Comparison of ENCODE assay signal across 26 cellular contexts in the genomic region with DNA sequence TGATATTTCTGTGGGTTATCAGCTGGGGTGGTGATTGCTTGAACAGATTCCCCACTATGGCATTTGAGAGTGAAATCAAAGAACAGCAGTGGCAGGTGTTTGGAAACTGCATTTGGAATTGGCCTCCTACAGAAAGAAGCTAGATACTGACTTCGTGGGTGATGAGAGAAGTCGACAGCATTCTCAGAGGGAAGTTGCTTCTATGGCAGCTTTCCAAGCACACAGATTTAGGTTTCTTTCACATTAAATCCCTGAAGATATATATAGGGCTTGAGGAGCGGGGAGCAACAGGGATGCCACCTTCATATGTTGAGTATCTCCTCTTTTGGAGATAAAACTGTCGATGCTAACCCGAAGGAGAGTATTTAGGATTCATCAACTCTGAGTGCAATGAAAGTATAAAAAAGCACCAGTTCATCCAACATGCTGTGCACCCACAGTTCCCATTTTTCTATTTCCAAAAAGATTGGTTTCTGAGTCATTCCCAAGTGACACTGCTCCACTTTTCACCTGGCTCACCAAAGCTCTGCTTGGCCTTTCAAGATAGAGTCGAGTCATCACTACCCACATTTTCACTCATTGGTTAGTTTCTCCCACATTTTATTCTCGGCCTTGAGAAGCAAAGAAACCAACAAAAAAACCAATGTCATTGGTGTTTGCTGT.
"Had no signal": no experiment of that assay in that cellular context is flagged by ENCODE, and none has a peak within 500 bp of the region (broad histone marks: within the 10 kb centered on the region; RNA-seq: fewer than 3 reads in every experiment).

No MANE protein-coding gene starts in this region.

- H3K27me3 ChIP-seq: brain microvascular endothelial cell, esophagus squamous epithelium, gastroesophageal sphincter had no signal

- ATAC-seq: activated CD4-positive, alpha-beta T cell treated with anti-CD3 and anti-CD28 coated beads for 36 hours; activated CD8-positive, alpha-beta memory T cell treated with anti-CD3 and anti-CD28 coated beads, Interleukin-2, amount 10 ng/mL, durations not matched to agents 7 days and 5 days; activated CD8-positive, alpha-beta T cell treated with anti-CD3 and anti-CD28 coated beads, Interleukin-2, amount 10 ng/mL, durations not matched to agents 7 days and 5 days; effector memory CD8-positive, alpha-beta T cell; gastroesophageal sphincter had no signal

- DNase-seq: activated CD4-positive, alpha-beta memory T cell treated with anti-CD3 and anti-CD28 coated beads for 36 hours; activated CD4-positive, alpha-beta T cell treated with anti-CD3 and anti-CD28 coated beads for 36 hours; activated CD4-positive, alpha-beta T cell treated with anti-CD3 and anti-CD28 coated beads, Interleukin-2, amount 10 ng/mL, durations not matched to agents 24 days and 14 days; activated CD4-positive, CD25-positive, alpha-beta regulatory T cell; activated CD4-positive, CD25-positive, alpha-beta regulatory T cell treated with anti-CD3 and anti-CD28 coated beads, Interleukin-2, amount 50 U/mL, for 72 hours; activated CD8-positive, alpha-beta memory T cell treated with anti-CD3 and anti-CD28 coated beads, Interleukin-2, amount 10 ng/mL, durations not matched to agents 7 days and 5 days; activated CD8-positive, alpha-beta memory T cell treated with anti-CD3 and anti-CD28 coated beads, Interleukin-2, amount 50 U/mL, for 4 hours; activated CD8-positive, alpha-beta T cell treated with anti-CD3 and anti-CD28 coated beads, Interleukin-2, amount 10 ng/mL, durations not matched to agents 7 days and 5 days; activated gamma-delta T cell; activated naive CD4-positive, alpha-beta T cell; activated naive CD4-positive, alpha-beta T cell treated with anti-CD3 and anti-CD28 coated beads, Interleukin-2, amount 50 U/mL, for 16 hours; activated T-cell treated with anti-CD3 and anti-CD28 coated beads, Interleukin-2, amount 50 U/mL, for 1 hour; activated T-cell treated with anti-CD3 and anti-CD28 coated beads, Interleukin-2, amount 50 U/mL, for 48 hours; amniotic stem cell; brain microvascular endothelial cell; cortex of kidney; dermis blood vessel endothelial cell; effector CD4-positive, alpha-beta T cell; effector memory CD8-positive, alpha-beta T cell; esophagus squamous epithelium; foreskin melanocyte; T-helper 2 cell had no signal

- H3K36me3 ChIP-seq: brain microvascular endothelial cell, esophagus squamous epithelium, gastroesophageal sphincter had no signal

- H3K4me1 ChIP-seq: esophagus squamous epithelium, gastroesophageal sphincter had no signal

- H3K27ac ChIP-seq: brain microvascular endothelial cell, epithelial cell of prostate, esophagus squamous epithelium, gastroesophageal sphincter had no signal

- H3K9me3 ChIP-seq: gastroesophageal sphincter had no signal

- H3K4me3 ChIP-seq: esophagus squamous epithelium, gastroesophageal sphincter had no signal

- H3K4me3 Mint-ChIP-seq: activated CD4-positive, alpha-beta memory T cell treated with anti-CD3 and anti-CD28 coated beads for 36 hours; activated CD4-positive, alpha-beta T cell treated with anti-CD3 and anti-CD28 coated beads for 36 hours; activated CD4-positive, alpha-beta T cell treated with anti-CD3 and anti-CD28 coated beads, Interleukin-2, amount 10 ng/mL, durations not matched to agents 24 days and 14 days; activated CD8-positive, alpha-beta memory T cell treated with anti-CD3 and anti-CD28 coated beads, Interleukin-2, amount 10 ng/mL, durations not matched to agents 7 days and 5 days; activated CD8-positive, alpha-beta T cell treated with anti-CD3 and anti-CD28 coated beads, Interleukin-2, amount 10 ng/mL, durations not matched to agents 7 days and 5 days; activated naive CD8-positive, alpha-beta T cell; activated T-helper 1 cell treated with anti-CD3 and anti-CD28 coated beads, Interleukin-12 subunit alpha, Interleukin-12 subunit beta, Interleukin-2, Interleukin-4 antibody, amounts not matched to agents 30 ng/mL and 10 ng/mL and 1 ng/mL, durations not matched to agents 14 hours and 24 hours and 36 hours; effector memory CD8-positive, alpha-beta T cell had no signal

- H3K27me3 Mint-ChIP-seq: activated CD4-positive, alpha-beta memory T cell treated with anti-CD3 and anti-CD28 coated beads for 36 hours; activated CD4-positive, alpha-beta T cell treated with anti-CD3 and anti-CD28 coated beads, Interleukin-2, amount 10 ng/mL, durations not matched to agents 24 days and 14 days; activated CD8-positive, alpha-beta memory T cell treated with anti-CD3 and anti-CD28 coated beads, Interleukin-2, amount 10 ng/mL, durations not matched to agents 7 days and 5 days; effector memory CD8-positive, alpha-beta T cell had no signal

- H3K27ac Mint-ChIP-seq: activated CD4-positive, alpha-beta memory T cell treated with anti-CD3 and anti-CD28 coated beads for 36 hours; activated CD4-positive, alpha-beta T cell treated with anti-CD3 and anti-CD28 coated beads for 36 hours; activated CD4-positive, alpha-beta T cell treated with anti-CD3 and anti-CD28 coated beads, Interleukin-2, amount 10 ng/mL, durations not matched to agents 24 days and 14 days; activated CD8-positive, alpha-beta memory T cell treated with anti-CD3 and anti-CD28 coated beads, Interleukin-2, amount 10 ng/mL, durations not matched to agents 7 days and 5 days; activated CD8-positive, alpha-beta T cell treated with anti-CD3 and anti-CD28 coated beads, Interleukin-2, amount 10 ng/mL, durations not matched to agents 7 days and 5 days; activated naive CD8-positive, alpha-beta T cell; activated T-helper 1 cell treated with anti-CD3 and anti-CD28 coated beads, Interleukin-12 subunit alpha, Interleukin-12 subunit beta, Interleukin-2, Interleukin-4 antibody, amounts not matched to agents 30 ng/mL and 10 ng/mL and 1 ng/mL, durations not matched to agents 14 hours and 24 hours and 36 hours; effector memory CD8-positive, alpha-beta T cell had no signal

- H3K36me3 Mint-ChIP-seq: activated CD8-positive, alpha-beta memory T cell treated with anti-CD3 and anti-CD28 coated beads, Interleukin-2, amount 10 ng/mL, durations not matched to agents 7 days and 5 days had no signal

- H3K4me1 Mint-ChIP-seq: activated CD4-positive, alpha-beta T cell treated with anti-CD3 and anti-CD28 coated beads for 36 hours; activated CD4-positive, alpha-beta T cell treated with anti-CD3 and anti-CD28 coated beads, Interleukin-2, amount 10 ng/mL, durations not matched to agents 24 days and 14 days; activated CD8-positive, alpha-beta memory T cell treated with anti-CD3 and anti-CD28 coated beads, Interleukin-2, amount 10 ng/mL, durations not matched to agents 7 days and 5 days had no signal
